In the genomic region with DNA sequence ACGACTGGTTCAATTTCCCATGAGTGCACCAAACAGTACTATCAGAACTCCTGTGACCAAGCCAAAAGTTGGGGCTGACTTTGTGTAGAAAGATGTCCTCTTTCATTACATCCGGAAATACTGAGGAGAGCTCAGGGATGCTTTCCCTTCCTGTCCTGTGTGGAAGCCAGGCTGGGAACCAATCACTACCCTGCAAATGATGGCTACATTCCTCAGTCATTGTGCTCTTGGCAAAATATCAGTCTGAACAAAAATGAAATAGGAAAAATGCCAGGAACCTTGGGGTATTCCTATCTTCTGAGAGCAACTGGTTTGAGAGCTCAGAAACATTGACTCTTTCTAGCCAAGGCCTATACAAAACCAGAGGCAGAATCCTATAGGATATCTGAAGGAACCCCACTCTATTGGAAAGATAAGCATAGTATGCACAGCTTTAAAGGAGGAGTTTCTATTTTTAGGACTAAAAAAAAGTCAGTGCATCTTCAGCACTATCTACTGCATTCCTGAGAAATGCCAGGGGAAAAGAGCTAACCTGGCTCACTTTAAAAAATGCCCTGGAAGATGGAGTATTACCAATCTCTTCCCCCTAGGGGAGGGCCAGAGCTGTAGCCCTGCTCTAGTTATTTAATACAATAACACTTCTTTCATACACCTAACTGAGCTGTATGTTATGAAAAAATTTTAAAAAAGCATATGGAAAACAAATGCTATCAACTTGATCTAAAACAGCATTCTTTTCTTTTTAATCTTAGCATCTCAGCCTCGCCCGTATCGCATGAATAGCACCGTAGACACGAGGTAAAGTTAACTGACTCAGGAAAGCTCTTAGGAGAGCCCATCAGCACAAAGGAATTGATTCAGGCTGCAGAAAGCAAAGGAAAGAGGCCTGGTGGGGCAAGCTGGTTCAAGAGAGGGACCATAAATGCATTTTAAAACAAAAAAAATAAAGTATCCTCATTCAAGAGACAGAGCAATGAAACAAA, we compare ENCODE assay signal across 21 cellular contexts. TPM values are rescaled to one million over a fixed set of nuclear protein-coding genes. Genes with fewer than 3 reads are reported as not detected.
A peak's percentile ranks its signal among the peaks of the same experiment; 100 is the strongest.
DNase-seq lines count a peak whose midpoint lies in the region; TF ChIP-seq lines count a peak whose summit lies in the region.
"Had no signal": no experiment of that assay in that cellular context is flagged by ENCODE, and none has a peak within 500 bp of the region (broad histone marks: within the 10 kb centered on the region; RNA-seq: fewer than 3 reads in every experiment).

No MANE protein-coding gene starts in this region.

- TF ChIP-seq CTCF in fibroblast of pulmonary artery (IDR thresholded peaks at IDR 0.05; ENCODE audit: low read length, missing control alignments) (peak; percentile 1), transverse colon (IDR thresholded peaks at IDR 0.05) (no peak), glutamatergic neuron (IDR thresholded peaks at IDR 0.05; ENCODE audit: partially characterized antibody, unreplicated experiment) (no peak)

- H3K36me3 Mint-ChIP-seq in glutamatergic neuron (ENCODE audit: unreplicated experiment): no peaks in the 10 kb centered on the region

- no peak for TF ChIP-seq EP300 in transverse colon (IDR thresholded peaks at IDR 0.05; ENCODE audit: low read depth)

- H3K4me1 ChIP-seq in adipocyte (ENCODE audit: control insufficient read depth, insufficient read depth, low read length) (peaks cover 14% of the 10 kb centered on the region), transverse colon (no peaks in the 10 kb centered on the region)
- H3K4me1 ChIP-seq: prostate gland had no signal

- no peak overlapping the region for H3K27ac Mint-ChIP-seq in glutamatergic neuron (ENCODE audit: unreplicated experiment)
- H3K27ac Mint-ChIP-seq: activated naive CD4-positive, alpha-beta T cell treated with anti-CD3 and anti-CD28 coated beads, Interleukin-2, amount 10 ng/mL, durations not matched to agents 7 days and 5 days; CD4-positive, alpha-beta T cell; IgD-negative memory B cell had no signal

- H3K4me3 Mint-ChIP-seq in glutamatergic neuron (ENCODE audit: unreplicated experiment): no peak overlapping the region
- H3K4me3 Mint-ChIP-seq: activated naive CD4-positive, alpha-beta T cell treated with anti-CD3 and anti-CD28 coated beads, Interleukin-2, amount 10 ng/mL, durations not matched to agents 7 days and 5 days; CD4-positive, alpha-beta T cell; immature natural killer cell; naive thymus-derived CD4-positive, alpha-beta T cell had no signal

- intact Hi-C loops in transverse colon (cut with DNase I; ENCODE audit: low total_unique reads): no loop called here

- no peak for TF ChIP-seq POLR2A in transverse colon (IDR thresholded peaks at IDR 0.05)

- DNase-seq in EH (ENCODE audit: low read depth): peak; percentile 73
- peak; percentile 26 for DNase-seq in adipocyte (ENCODE audit: low read depth)
- DNase-seq in fibroblast of pulmonary artery (ENCODE audit: low read depth): peak; percentile 85
- peak; percentile 8 for DNase-seq in skeletal muscle cell (ENCODE audit: low read depth)
- no peak for DNase-seq in transverse colon
- no peak for DNase-seq in glutamatergic neuron
- no peak for DNase-seq in NOMO-1 treated with dmso at 0.1 percent for 144 hours (lab: John Stamatoyannopoulos, UW; ENCODE audit: unreplicated experiment)
- DNase-seq: activated CD4-positive, alpha-beta T cell treated with anti-CD3 and anti-CD28 coated beads, Interleukin-2, amount 50 U/mL, for 48 hours; activated naive CD4-positive, alpha-beta T cell treated with anti-CD3 and anti-CD28 coated beads, Interleukin-2, amount 10 ng/mL, durations not matched to agents 7 days and 5 days; brain microvascular endothelial cell; CD4-positive, alpha-beta T cell; DMS153; erythroblast; immature natural killer cell; naive thymus-derived CD4-positive, alpha-beta T cell; NCI-H1694 had no signal

- H3K36me3 ChIP-seq in adipocyte (ENCODE audit: control insufficient read depth, insufficient read depth, low read length, severe bottlenecking) (peaks cover 70% of the 10 kb centered on the region), transverse colon (peaks cover 0 to 31% (median 13%) of the 10 kb centered on the region in 4 donors)

- no peak overlapping the region for H3K4me3 ChIP-seq in adipocyte (ENCODE audit: low read length)
- H3K4me3 ChIP-seq in fibroblast of pulmonary artery (replicated peaks; ENCODE audit: low read depth, low read length): no peak overlapping the region
- H3K4me3 ChIP-seq in skeletal muscle cell (ENCODE audit: low read depth, low read length): no peak overlapping the region
- no peak overlapping the region for H3K4me3 ChIP-seq in transverse colon
- H3K4me3 ChIP-seq: dorsolateral prefrontal cortex, lung, prostate gland had no signal

- no peaks in the 10 kb centered on the region for H3K27me3 Mint-ChIP-seq in glutamatergic neuron (ENCODE audit: unreplicated experiment)
- H3K27me3 Mint-ChIP-seq: activated naive CD4-positive, alpha-beta T cell treated with anti-CD3 and anti-CD28 coated beads, Interleukin-2, amount 10 ng/mL, durations not matched to agents 7 days and 5 days; CD4-positive, alpha-beta T cell; IgD-negative memory B cell; naive thymus-derived CD4-positive, alpha-beta T cell had no signal

- H3K9me3 ChIP-seq in adipocyte (ENCODE audit: control insufficient read depth, low read length) (no peaks in the 10 kb centered on the region), transverse colon (no peaks in the 10 kb centered on the region)
- H3K9me3 ChIP-seq: prostate gland had no signal

- 80 to 87% methylated on average over 6 to 7 of the region's 7 CpGs for WGBS in transverse colon (ENCODE audit: low coverage in 1 of 2), 2 donors

- no peaks in the 10 kb centered on the region for H3K27me3 ChIP-seq in adipocyte (replicated peaks; ENCODE audit: control insufficient read depth, insufficient read depth, low read length)
- H3K27me3 ChIP-seq in transverse colon: no peaks in the 10 kb centered on the region
- H3K27me3 ChIP-seq: brain microvascular endothelial cell, dorsolateral prefrontal cortex had no signal

- H3K27ac ChIP-seq in transverse colon: no peak overlapping the region
- H3K27ac ChIP-seq: brain microvascular endothelial cell, prostate gland had no signal

- H3K4me1 Mint-ChIP-seq in glutamatergic neuron (ENCODE audit: low read depth, unreplicated experiment): peaks cover 4% of the 10 kb centered on the region
- H3K4me1 Mint-ChIP-seq: activated naive CD4-positive, alpha-beta T cell treated with anti-CD3 and anti-CD28 coated beads, Interleukin-2, amount 10 ng/mL, durations not matched to agents 7 days and 5 days; immature natural killer cell; naive thymus-derived CD4-positive, alpha-beta T cell had no signal

- in situ Hi-C loops in transverse colon (cut with MboI; ENCODE audit: low pct_ligation_motif_present in 1 of 4, low pct_unique_long_range_greater_than_20kb in 1 of 4, low sequenced_read_pairs in 3 of 4): loop anchor here in 1 of 4 donors (25.0 kb wide), 1 partner anchor 387 kb away; no protein-coding TSS in a partner anchor

- no peak overlapping the region for H3K9ac ChIP-seq in adipocyte (ENCODE audit: low read length)

- H3K9me3 Mint-ChIP-seq in glutamatergic neuron (ENCODE audit: unreplicated experiment): no peaks in the 10 kb centered on the region
- H3K9me3 Mint-ChIP-seq: activated naive CD4-positive, alpha-beta T cell treated with anti-CD3 and anti-CD28 coated beads, Interleukin-2, amount 10 ng/mL, durations not matched to agents 7 days and 5 days; CD4-positive, alpha-beta T cell; IgD-negative memory B cell; immature natural killer cell; naive thymus-derived CD4-positive, alpha-beta T cell had no signal

RNA-seq across cellular contexts. Expression of gene TGM4, which starts 50.0 kb away (rescaled TPM):
- total RNA-seq in transverse colon (not detected), glutamatergic neuron (ENCODE audit: unreplicated experiment) (not detected)
- total RNA-seq: CD4-positive, alpha-beta T cell; H1; lung; naive thymus-derived CD4-positive, alpha-beta T cell had no signal

RNA-seq across cellular contexts. Expression of gene ZDHHC3, which starts 51.6 kb away (rescaled TPM):
- total RNA-seq in transverse colon (100 to 1,000 TPM; 142 to 258 (median 170) TPM), glutamatergic neuron (ENCODE audit: unreplicated experiment) (52.4 TPM)

RNA-seq across cellular contexts. Expression of gene EXOSC7, which starts 51.7 kb away (rescaled TPM):
- total RNA-seq in transverse colon: 10 to 100 TPM; 20.3 to 46.4 (median 38.8) TPM
- total RNA-seq in glutamatergic neuron (ENCODE audit: unreplicated experiment): 30.9 TPM

Comparison
In these comparisons a context has a peak if more than half of its experiments do, and no peak if none do; other contexts are left out.
1. DNase-seq: peak in EH (single experiment), adipocyte (single experiment), fibroblast of pulmonary artery (single experiment) and skeletal muscle cell (single experiment); none in transverse colon (single experiment), glutamatergic neuron (single experiment) and NOMO-1 treated with dmso at 0.1 percent for 144 hours (single experiment).